In genomic region chr1:18922319-18922726, GRCh38 we compare ENCODE assay signal across 8 cellular contexts. TPM values are rescaled to one million over a fixed set of nuclear protein-coding genes. Genes with fewer than 3 reads are reported as not detected.
DNase-seq lines count a peak whose midpoint lies in the region; ATAC-seq and TF ChIP-seq lines count a peak whose summit lies in the region.

No MANE protein-coding gene starts in this region.

- no peaks in the 10 kb centered on the region for H3K9me3 ChIP-seq in parathyroid adenoma (ENCODE audit: control insufficient read depth, low read length)

- no peaks in the 10 kb centered on the region for H3K27me3 ChIP-seq in parathyroid adenoma (ENCODE audit: control insufficient read depth, insufficient read depth, low read length)

- H3K4me1 ChIP-seq in parathyroid adenoma, result peaks cover 17% of the 10 kb centered on the region

- no peaks in the 10 kb centered on the region for H3K36me3 ChIP-seq in parathyroid adenoma (ENCODE audit: control insufficient read depth, insufficient read depth, low read length)

- no peak overlapping the region for H2AFZ ChIP-seq in parathyroid adenoma

- DNase-seq in DMS79 treated with DMSO at 0.1 percent for 48 hours (lab: John Stamatoyannopoulos, UW), result peak; percentile 30
- DNase-seq in foreskin fibroblast, result peak; percentile 86 to 93
- no peak for DNase-seq in HT-29 (ENCODE audit: low spot score)
- no peak for DNase-seq in NCI-H2081 (lab: John Stamatoyannopoulos, UW)
- DNase-seq in T-helper 2 cell, result no peak

- H3K4me2 ChIP-seq in parathyroid adenoma (ENCODE audit: low read length), result peak overlapping the region; percentile 23

- peaks cover 11% of the 10 kb centered on the region for H3K79me2 ChIP-seq in parathyroid adenoma

- ATAC-seq in SK-N-SH treated with all-trans-retinoic acid at 6 μM for 48 hours (peak; percentile 82), GM18858 (IDR thresholded peaks at IDR 0.05; ENCODE audit: unreplicated experiment) (no peak)

- H3K4me3 ChIP-seq in foreskin fibroblast (ENCODE audit: low read depth in 1 of 2, low read length in 2 of 2) (peak overlapping the region in 1 of 2 donors; percentile 28), parathyroid adenoma (ENCODE audit: low read depth, low read length) (no peak overlapping the region)

- no peak overlapping the region for H3K9ac ChIP-seq in parathyroid adenoma

- no peak for TF ChIP-seq CTCF in foreskin fibroblast (IDR thresholded peaks at IDR 0.05; ENCODE audit: low read depth, low read length)
- no peak for TF ChIP-seq CTCF in parathyroid adenoma (IDR thresholded peaks at IDR 0.05)

- peak overlapping the region; percentile 70 for H3K27ac ChIP-seq in parathyroid adenoma

TF ChIP-seq in SK-N-SH treated with all-trans-retinoic acid at 6 μM for 48 hours, 23 proteins besides CTCF, POLR2A, EP300 and RAD21:
- TF ChIP-seq ZC3H10 (CRISPR knock-in tag; IDR thresholded peaks at IDR 0.05) (no peak), ZNF8 (CRISPR knock-in tag; IDR thresholded peaks at IDR 0.05) (no peak), OSR1 (CRISPR knock-in tag; IDR thresholded peaks at IDR 0.05) (no peak), SNAI2 (CRISPR knock-in tag; IDR thresholded peaks at IDR 0.05) (no peak), ZNF70 (CRISPR knock-in tag; IDR thresholded peaks at IDR 0.05) (no peak), BACH2 (CRISPR knock-in tag; IDR thresholded peaks at IDR 0.05; ENCODE audit: borderline replicate concordance) (no peak), ZNF565 (CRISPR knock-in tag; conservative IDR thresholded peaks at IDR 0.05; ENCODE audit: low read depth) (no peak), TOX (CRISPR knock-in tag; IDR thresholded peaks at IDR 0.05; ENCODE audit: borderline replicate concordance) (no peak), PATZ1 (CRISPR knock-in tag; IDR thresholded peaks at IDR 0.05; ENCODE audit: borderline replicate concordance) (no peak), GLIS3 (CRISPR knock-in tag; IDR thresholded peaks at IDR 0.05) (no peak)

RNA-seq across cellular contexts. Expression of gene ALDH4A1, which starts 20.0 kb away (rescaled TPM):
- 60.7 and 68.0 TPM in 2 replicates for total RNA-seq in HT-29 (2014; rRNA removed; shearing (Covaris generic))

RNA-seq across cellular contexts. Expression of gene IFFO2, which starts 34.2 kb away (rescaled TPM):
- 93.6 and 101 TPM in 2 replicates for total RNA-seq in HT-29 (2014; rRNA removed; shearing (Covaris generic))

Comparison
In these comparisons a context has a peak if more than half of its experiments do, and no peak if none do; other contexts are left out.
1. DNase-seq: peak in DMS79 treated with DMSO at 0.1 percent for 48 hours (single experiment) and foreskin fibroblast (2 of 2); none in HT-29 (single experiment), NCI-H2081 (0 of 2) and T-helper 2 cell (0 of 5).